ENCODE assay signal across 18 cellular contexts in the genomic region with DNA sequence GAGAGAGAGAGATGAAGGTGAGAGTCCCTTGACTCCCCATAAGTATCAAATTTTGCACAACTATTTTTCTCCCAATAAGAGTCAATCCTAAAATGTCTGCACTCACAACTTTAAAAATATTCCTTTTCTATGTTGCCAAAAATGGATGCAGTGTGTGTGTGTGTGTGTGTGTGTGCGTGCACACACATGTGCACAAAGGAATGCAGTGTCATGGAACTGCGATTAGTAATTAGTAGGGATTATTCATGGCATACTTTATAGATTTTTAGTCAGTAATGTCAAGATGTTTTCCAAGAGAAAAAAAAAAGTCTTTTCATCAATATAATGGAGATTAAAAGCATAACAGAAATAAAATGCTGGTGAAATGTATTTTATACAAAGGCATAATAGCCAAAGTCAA.
"Had no signal": no experiment of that assay in that cellular context is flagged by ENCODE, and none has a peak within 500 bp of the region (broad histone marks: within the 10 kb centered on the region; RNA-seq: fewer than 3 reads in every experiment).

No MANE protein-coding gene starts in this region.

- H3K27me3 ChIP-seq: esophagus muscularis mucosa, hepatocyte, left lung, suprapubic skin, transverse colon had no signal

- H3K4me2 ChIP-seq: hepatocyte had no signal

- H2AFZ ChIP-seq: hepatocyte had no signal

- H3K4me1 ChIP-seq: esophagus muscularis mucosa, left lung, suprapubic skin, transverse colon had no signal

- H3K36me3 ChIP-seq: esophagus muscularis mucosa, left lung, suprapubic skin, transverse colon had no signal

- H3K4me3 ChIP-seq: esophagus muscularis mucosa, hepatocyte, left lung, suprapubic skin, transverse colon had no signal

- DNase-seq: activated CD4-positive, alpha-beta T cell treated with anti-CD3 and anti-CD28 coated beads, Interleukin-2, amount 10 ng/mL, durations not matched to agents 24 days and 14 days; activated CD8-positive, alpha-beta T cell treated with anti-CD3 and anti-CD28 coated beads for 36 hours; activated naive CD4-positive, alpha-beta T cell treated with Interleukin-2 at 50 U/mL for 16 hours; activated T-cell treated with anti-CD3 and anti-CD28 coated beads, Interleukin-2, amount 50 U/mL, for 1 hour; cortex of kidney; effector CD4-positive, alpha-beta T cell; kidney; left lung; occipital lobe; right cardiac atrium; small intestine; stimulated activated CD4-positive, alpha-beta T cell treated with anti-CD3 and anti-CD28 coated beads, Interleukin-4, amount 100 ng/mL, for 1 hour; stimulated activated naive CD8-positive, alpha-beta T cell treated with anti-CD3 and anti-CD28 coated beads, Interleukin-15, amount 100 ng/mL, for 72 hours; T-cell; transverse colon had no signal

- H3K9me3 ChIP-seq: esophagus muscularis mucosa, left lung, suprapubic skin, transverse colon had no signal

- H3K27ac ChIP-seq: esophagus muscularis mucosa, hepatocyte, left lung, suprapubic skin, transverse colon had no signal

- ATAC-seq: activated CD8-positive, alpha-beta T cell treated with anti-CD3 and anti-CD28 coated beads for 36 hours; left lung; right cardiac atrium; stimulated activated naive CD8-positive, alpha-beta T cell treated with anti-CD3 and anti-CD28 coated beads, Interleukin-15, amount 100 ng/mL, for 72 hours; T-cell had no signal
